1 cellular context compared by ENCODE assay signal in the genomic region with DNA sequence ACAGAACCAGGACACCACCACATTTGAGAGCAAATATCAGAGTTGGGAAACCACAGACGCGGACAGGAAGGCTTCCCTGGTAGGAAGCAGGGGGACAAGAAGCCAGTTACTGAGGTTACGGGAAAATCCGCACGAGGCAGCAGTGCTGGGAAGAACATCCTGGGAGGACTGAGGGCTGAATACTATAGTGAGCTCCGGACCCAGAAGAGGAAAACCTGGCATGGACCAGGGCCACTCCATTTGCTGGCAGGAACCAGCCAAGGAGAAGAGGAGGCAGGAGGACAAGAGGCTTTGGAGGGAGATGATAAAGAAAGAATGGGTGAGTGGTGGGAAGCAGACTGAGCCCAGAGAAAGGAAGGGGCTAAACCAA.
TF ChIP-seq lines count a peak whose summit lies in the region.

No MANE protein-coding gene starts in this region.

TF ChIP-seq in H1, 55 proteins besides CTCF, POLR2A, EP300 and RAD21:
- no peak for TF ChIP-seq KDM5A (IDR thresholded peaks at IDR 0.05; ENCODE audit: low read length)
- peak; percentile 72 for TF ChIP-seq SP1 (IDR thresholded peaks at IDR 0.05; ENCODE audit: low read depth, low read length)
- no peak for TF ChIP-seq SP2 (IDR thresholded peaks at IDR 0.05; ENCODE audit: low read length)
- no peak for TF ChIP-seq ATF2 (IDR thresholded peaks at IDR 0.05; ENCODE audit: low read length)
- TF ChIP-seq SRF (IDR thresholded peaks at IDR 0.05; ENCODE audit: low read depth, low read length): no peak
TF ChIP-seq in H1: peak in this region for 1.
